19 cellular contexts compared by ENCODE assay signal in the genomic region with DNA sequence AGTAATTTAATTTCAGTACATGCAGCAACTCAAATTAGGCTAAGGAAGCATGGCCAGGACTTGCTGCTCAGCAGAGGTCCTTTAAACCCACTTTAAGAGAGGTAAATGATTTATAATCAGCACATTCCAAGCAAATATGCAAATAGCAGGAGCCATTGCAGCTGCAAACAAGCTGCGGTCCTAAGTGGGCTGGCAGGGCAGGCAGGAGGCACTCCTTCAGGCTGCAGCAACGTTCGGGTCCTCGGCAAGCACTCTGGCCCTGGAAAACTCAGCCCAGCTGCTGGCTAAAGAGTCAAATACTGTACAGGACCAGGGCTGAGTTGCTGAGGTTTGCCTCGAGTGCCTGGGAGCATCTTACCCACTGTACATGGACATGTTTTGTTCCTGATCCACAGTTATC.
"Had no signal": no experiment of that assay in that cellular context is flagged by ENCODE, and none has a peak within 500 bp of the region (broad histone marks: within the 10 kb centered on the region; RNA-seq: fewer than 3 reads in every experiment).

No MANE protein-coding gene starts in this region.

- H3K36me3 ChIP-seq: neutrophil, pancreas, right lobe of liver, suprapubic skin had no signal

- H3K27ac ChIP-seq: neutrophil, pancreas, right lobe of liver, suprapubic skin had no signal

- H3K27me3 ChIP-seq: pancreas, right lobe of liver, suprapubic skin had no signal

- H3K4me3 Mint-ChIP-seq: effector memory CD8-positive, alpha-beta T cell; memory B cell; natural killer cell; stimulated activated naive CD8-positive, alpha-beta T cell treated with anti-CD3 and anti-CD28 coated beads, Interleukin-15, amount 100 ng/mL, for 72 hours had no signal

- H3K27me3 Mint-ChIP-seq: stimulated activated naive CD8-positive, alpha-beta T cell treated with anti-CD3 and anti-CD28 coated beads, Interleukin-15, amount 100 ng/mL, for 72 hours had no signal

- H3K27ac Mint-ChIP-seq: effector memory CD8-positive, alpha-beta T cell; memory B cell; natural killer cell; stimulated activated naive CD8-positive, alpha-beta T cell treated with anti-CD3 and anti-CD28 coated beads, Interleukin-15, amount 100 ng/mL, for 72 hours had no signal

- H3K4me1 Mint-ChIP-seq: memory B cell, natural killer cell had no signal

- H3K4me2 ChIP-seq: smooth muscle cell had no signal

- H3K4me3 ChIP-seq: lung, pancreas, right lobe of liver, smooth muscle cell, suprapubic skin had no signal

- ATAC-seq: effector memory CD8-positive, alpha-beta T cell; left ventricle myocardium superior; natural killer cell; pancreas; right lobe of liver; stimulated activated naive CD8-positive, alpha-beta T cell treated with anti-CD3 and anti-CD28 coated beads, Interleukin-15, amount 100 ng/mL, for 72 hours had no signal

- H3K36me3 Mint-ChIP-seq: memory B cell, natural killer cell had no signal

- DNase-seq: cortex of kidney; effector memory CD8-positive, alpha-beta T cell; kidney; left ventricle myocardium superior; natural killer cell; pancreas; retina; right lobe of liver; stimulated activated CD4-positive, alpha-beta T cell treated with anti-CD3 and anti-CD28 coated beads, Interleukin-12 subunit alpha, Interleukin-12 subunit beta, amount 100 ng/mL, for 4 hours; stimulated activated CD4-positive, alpha-beta T cell treated with anti-CD3 and anti-CD28 coated beads, Interleukin-1b, Interleukin-23, amount 100 ng/mL, for 48 hours; stimulated activated CD4-positive, alpha-beta T cell treated with anti-CD3 and anti-CD28 coated beads, Interleukin-4, amount 100 ng/mL, for 1 hour; stimulated activated naive CD4-positive, alpha-beta T cell; stimulated activated naive CD8-positive, alpha-beta T cell treated with anti-CD3 and anti-CD28 coated beads, Interleukin-15, amount 100 ng/mL, for 72 hours; trophoblast cell had no signal

- H3K9me3 ChIP-seq: neutrophil, pancreas, suprapubic skin had no signal

- H3K9me3 Mint-ChIP-seq: memory B cell had no signal

- H3K4me1 ChIP-seq: pancreas had no signal
